In the genomic region with DNA sequence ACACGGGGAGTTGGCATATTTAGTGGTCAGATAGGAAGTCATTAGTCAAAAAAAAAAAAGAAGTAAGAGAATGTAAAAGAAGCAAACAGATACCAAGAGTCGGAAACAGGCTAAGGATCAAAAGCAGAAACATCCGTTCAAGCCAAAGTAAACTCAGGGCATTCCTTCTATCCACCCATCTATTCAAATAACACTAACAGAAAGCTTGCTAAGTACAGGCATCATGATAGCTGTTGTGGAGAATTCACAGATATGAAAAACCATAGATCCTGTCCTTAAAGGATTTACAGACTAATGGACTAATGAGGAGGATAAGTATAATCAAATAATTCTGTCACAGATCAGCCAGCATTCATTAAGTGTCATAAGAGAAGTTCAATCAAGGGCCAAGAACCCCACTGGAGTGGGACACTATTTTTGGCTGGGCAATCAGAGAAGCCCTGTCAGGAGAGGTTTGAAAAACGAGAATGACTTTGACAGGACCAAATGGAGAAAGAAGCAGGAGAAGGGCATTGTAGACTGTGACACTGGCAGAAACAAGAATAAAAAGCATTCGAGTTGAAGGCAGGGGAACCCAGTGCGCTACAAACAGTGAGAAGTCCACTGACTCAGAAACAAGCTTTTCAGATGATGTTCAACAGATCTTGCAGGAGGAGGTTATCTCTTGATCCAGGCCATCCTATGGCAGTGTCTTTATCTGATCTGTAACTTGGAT, we compare ENCODE assay signal across 12 cellular contexts.
A peak's percentile ranks its signal among the peaks of the same experiment; 100 is the strongest.
DNase-seq lines count a peak whose midpoint lies in the region; ATAC-seq and TF ChIP-seq lines count a peak whose summit lies in the region.
"Had no signal": no experiment of that assay in that cellular context is flagged by ENCODE, and none has a peak within 500 bp of the region (broad histone marks: within the 10 kb centered on the region; RNA-seq: fewer than 3 reads in every experiment).

No MANE protein-coding gene starts in this region.

- 29 to 30% methylated on average over 6 of the region's 6 CpGs for WGBS in GM23248 (ENCODE audit: low coverage in 1 of 2, low lambda C conversion rate in 2 of 2, missing lambda C conversion rate in 2 of 2), 2 experiments

- no peaks in the 10 kb centered on the region for H3K79me2 ChIP-seq in GM23248 (ENCODE audit: insufficient read depth)
- H3K79me2 ChIP-seq: parathyroid adenoma had no signal

- H3K27me3 ChIP-seq in GM23248 (replicated peaks; ENCODE audit: insufficient read depth), result 0 out of 2 replicates have a peak, but pooled peaks cover 3% of the 10 kb centered on the region

- no peak overlapping the region for H3K4me3 ChIP-seq in GM23248
- H3K4me3 ChIP-seq in fibroblast of villous mesenchyme (ENCODE audit: low read depth, low read length), result peak overlapping the region; percentile 21

- H2AFZ ChIP-seq in GM23248, result no peak overlapping the region
- H2AFZ ChIP-seq: parathyroid adenoma had no signal

- no peak overlapping the region for H3K27ac Mint-ChIP-seq in activated CD4-positive, alpha-beta T cell treated with anti-CD3 and anti-CD28 coated beads, Interleukin-2, amount 10 ng/mL, durations not matched to agents 24 days and 14 days

- H3K36me3 Mint-ChIP-seq in activated CD4-positive, alpha-beta T cell treated with anti-CD3 and anti-CD28 coated beads, Interleukin-2, amount 10 ng/mL, durations not matched to agents 24 days and 14 days (ENCODE audit: low read depth), result no peaks in the 10 kb centered on the region

- peaks cover 6% of the 10 kb centered on the region for H3K27me3 Mint-ChIP-seq in activated CD4-positive, alpha-beta T cell treated with anti-CD3 and anti-CD28 coated beads, Interleukin-2, amount 10 ng/mL, durations not matched to agents 24 days and 14 days

- H3K9me2 ChIP-seq in GM23248 (ENCODE audit: insufficient read depth), result no peaks in the 10 kb centered on the region

- TF ChIP-seq CTCF in fibroblast of villous mesenchyme (IDR thresholded peaks at IDR 0.05; ENCODE audit: insufficient read depth, low read depth, low read length), result no peak

- no peaks in the 10 kb centered on the region for H4K20me1 ChIP-seq in GM23248 (ENCODE audit: insufficient read depth)

- peak; percentile 84 for ATAC-seq in SK-N-SH treated with all-trans-retinoic acid at 6 μM for 48 hours
- no peak for ATAC-seq in HG02884 (IDR thresholded peaks at IDR 0.05; ENCODE audit: unreplicated experiment)
- no peak for ATAC-seq in GM18909 (IDR thresholded peaks at IDR 0.05; ENCODE audit: poor library complexity, unreplicated experiment)

- H3K27ac ChIP-seq in GM23248, result no peak overlapping the region
- H3K27ac ChIP-seq: parathyroid adenoma had no signal

- no peak overlapping the region for H3K4me3 Mint-ChIP-seq in activated CD4-positive, alpha-beta T cell treated with anti-CD3 and anti-CD28 coated beads, Interleukin-2, amount 10 ng/mL, durations not matched to agents 24 days and 14 days

- H3K9ac ChIP-seq in GM23248, result no peak overlapping the region
- H3K9ac ChIP-seq: parathyroid adenoma had no signal

- DNase-seq in GM23248 (peak; percentile 8), fibroblast of villous mesenchyme (ENCODE audit: low read depth) (peak; percentile 87), renal cortical epithelial cell (ENCODE audit: low read depth) (peak; percentile 63), NAMALWA (ENCODE audit: low spot score) (no peak)
- no peak for DNase-seq in activated CD4-positive, alpha-beta T cell treated with anti-CD3 and anti-CD28 coated beads, Interleukin-2, amount 10 ng/mL, durations not matched to agents 24 days and 14 days
- DNase-seq: DMS53, Karpas-422, NCI-H2029 had no signal

- no peaks in the 10 kb centered on the region for H3K36me3 ChIP-seq in GM23248 (ENCODE audit: low read depth)

- in situ Hi-C loops in GM23248 (cut with MboI), result no loop called here

- H3F3A ChIP-seq in GM23248 (ENCODE audit: insufficient read depth), result peaks cover 21% of the 10 kb centered on the region

- no peaks in the 10 kb centered on the region for H3K9me3 Mint-ChIP-seq in activated CD4-positive, alpha-beta T cell treated with anti-CD3 and anti-CD28 coated beads, Interleukin-2, amount 10 ng/mL, durations not matched to agents 24 days and 14 days

- intact Hi-C loops in activated CD4-positive, alpha-beta T cell treated with anti-CD3 and anti-CD28 coated beads, Interleukin-2, amount 10 ng/mL, durations not matched to agents 24 days and 14 days (cut with micrococcal nuclease), result no loop called here

- peaks cover 24% of the 10 kb centered on the region for H3K4me1 ChIP-seq in GM23248 (ENCODE audit: insufficient read depth)
- H3K4me1 ChIP-seq: parathyroid adenoma had no signal

- peak overlapping the region; percentile 55 for H3K4me2 ChIP-seq in GM23248 (ENCODE audit: unreplicated experiment)

- no peaks in the 10 kb centered on the region for H3K9me3 ChIP-seq in GM23248 (ENCODE audit: low read depth)

- H3K4me1 Mint-ChIP-seq in activated CD4-positive, alpha-beta T cell treated with anti-CD3 and anti-CD28 coated beads, Interleukin-2, amount 10 ng/mL, durations not matched to agents 24 days and 14 days, result no peaks in the 10 kb centered on the region

TF ChIP-seq in SK-N-SH treated with all-trans-retinoic acid at 6 μM for 48 hours, 23 proteins besides CTCF, POLR2A, EP300 and RAD21 (continues in another document):
- TF ChIP-seq ARNTL (CRISPR knock-in tag; IDR thresholded peaks at IDR 0.05; ENCODE audit: borderline replicate concordance, low read depth) (no peak), PATZ1 (CRISPR knock-in tag; IDR thresholded peaks at IDR 0.05; ENCODE audit: borderline replicate concordance) (peak; percentile 61; the same call in 1 of the 2 replicates), ZNF8 (CRISPR knock-in tag; IDR thresholded peaks at IDR 0.05) (no peak), GLIS3 (CRISPR knock-in tag; IDR thresholded peaks at IDR 0.05) (no peak), SNAI2 (CRISPR knock-in tag; IDR thresholded peaks at IDR 0.05) (peak; percentile 46; the same call in 1 of the 2 replicates), ZNF565 (CRISPR knock-in tag; conservative IDR thresholded peaks at IDR 0.05; ENCODE audit: low read depth) (no peak), ZFP30 (CRISPR knock-in tag; IDR thresholded peaks at IDR 0.05) (no peak), RARB (CRISPR knock-in tag; IDR thresholded peaks at IDR 0.05) (peak; percentile 91), ZC3H10 (CRISPR knock-in tag; IDR thresholded peaks at IDR 0.05) (peak; percentile 91), TOX (CRISPR knock-in tag; IDR thresholded peaks at IDR 0.05; ENCODE audit: borderline replicate concordance) (peak; percentile 74), ZFP3 (CRISPR knock-in tag; IDR thresholded peaks at IDR 0.05) (no peak), POU6F1 (CRISPR knock-in tag; IDR thresholded peaks at IDR 0.05; ENCODE audit: borderline replicate concordance, low read depth) (no peak)
- TF ChIP-seq, protein P1, sequence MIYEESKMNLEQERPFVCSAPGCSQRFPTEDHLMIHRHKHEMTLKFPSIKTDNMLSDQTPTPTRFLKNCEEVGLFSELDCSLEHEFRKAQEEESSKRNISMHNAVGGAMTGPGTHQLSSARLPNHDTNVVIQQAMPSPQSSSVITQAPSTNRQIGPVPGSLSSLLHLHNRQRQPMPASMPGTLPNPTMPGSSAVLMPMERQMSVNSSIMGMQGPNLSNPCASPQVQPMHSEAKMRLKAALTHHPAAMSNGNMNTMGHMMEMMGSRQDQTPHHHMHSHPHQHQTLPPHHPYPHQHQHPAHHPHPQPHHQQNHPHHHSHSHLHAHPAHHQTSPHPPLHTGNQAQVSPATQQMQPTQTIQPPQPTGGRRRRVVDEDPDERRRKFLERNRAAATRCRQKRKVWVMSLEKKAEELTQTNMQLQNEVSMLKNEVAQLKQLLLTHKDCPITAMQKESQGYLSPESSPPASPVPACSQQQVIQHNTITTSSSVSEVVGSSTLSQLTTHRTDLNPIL (CRISPR knock-in tag; IDR thresholded peaks at IDR 0.05; ENCODE audit: low read depth), result no peak
- TF ChIP-seq, protein P2, sequence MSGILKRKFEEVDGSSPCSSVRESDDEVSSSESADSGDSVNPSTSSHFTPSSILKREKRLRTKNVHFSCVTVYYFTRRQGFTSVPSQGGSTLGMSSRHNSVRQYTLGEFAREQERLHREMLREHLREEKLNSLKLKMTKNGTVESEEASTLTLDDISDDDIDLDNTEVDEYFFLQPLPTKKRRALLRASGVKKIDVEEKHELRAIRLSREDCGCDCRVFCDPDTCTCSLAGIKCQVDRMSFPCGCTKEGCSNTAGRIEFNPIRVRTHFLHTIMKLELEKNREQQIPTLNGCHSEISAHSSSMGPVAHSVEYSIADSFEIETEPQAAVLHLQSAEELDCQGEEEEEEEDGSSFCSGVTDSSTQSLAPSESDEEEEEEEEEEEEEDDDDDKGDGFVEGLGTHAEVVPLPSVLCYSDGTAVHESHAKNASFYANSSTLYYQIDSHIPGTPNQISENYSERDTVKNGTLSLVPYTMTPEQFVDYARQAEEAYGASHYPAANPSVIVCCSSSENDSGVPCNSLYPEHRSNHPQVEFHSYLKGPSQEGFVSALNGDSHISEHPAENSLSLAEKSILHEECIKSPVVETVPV (CRISPR knock-in tag; IDR thresholded peaks at IDR 0.05), result no peak; the same call in 1 of the 2 replicates

Comparison
In these comparisons a context has a peak if more than half of its experiments do, and no peak if none do; other contexts are left out.
1. DNase-seq: peak in GM23248 (single experiment), fibroblast of villous mesenchyme (single experiment) and renal cortical epithelial cell (single experiment); none in NAMALWA (single experiment) and activated CD4-positive, alpha-beta T cell treated with anti-CD3 and anti-CD28 coated beads, Interleukin-2, amount 10 ng/mL, durations not matched to agents 24 days and 14 days (single experiment).